ENCODE assay signal across 2 cellular contexts in genomic region chr22:26890870-26891269, GRCh38.
TF ChIP-seq lines count a peak whose summit lies in the region.

No MANE protein-coding gene starts in this region.

TF ChIP-seq in HEK293, 187 proteins besides CTCF, POLR2A, EP300 and RAD21 (continued from another document):
- no peak for TF ChIP-seq ZNF704 (tag by site-specific recombination; IDR thresholded peaks at IDR 0.05)
- no peak for TF ChIP-seq ZNF555 (tag by site-specific recombination; conservative IDR thresholded peaks at IDR 0.05)
- TF ChIP-seq, protein P1, sequence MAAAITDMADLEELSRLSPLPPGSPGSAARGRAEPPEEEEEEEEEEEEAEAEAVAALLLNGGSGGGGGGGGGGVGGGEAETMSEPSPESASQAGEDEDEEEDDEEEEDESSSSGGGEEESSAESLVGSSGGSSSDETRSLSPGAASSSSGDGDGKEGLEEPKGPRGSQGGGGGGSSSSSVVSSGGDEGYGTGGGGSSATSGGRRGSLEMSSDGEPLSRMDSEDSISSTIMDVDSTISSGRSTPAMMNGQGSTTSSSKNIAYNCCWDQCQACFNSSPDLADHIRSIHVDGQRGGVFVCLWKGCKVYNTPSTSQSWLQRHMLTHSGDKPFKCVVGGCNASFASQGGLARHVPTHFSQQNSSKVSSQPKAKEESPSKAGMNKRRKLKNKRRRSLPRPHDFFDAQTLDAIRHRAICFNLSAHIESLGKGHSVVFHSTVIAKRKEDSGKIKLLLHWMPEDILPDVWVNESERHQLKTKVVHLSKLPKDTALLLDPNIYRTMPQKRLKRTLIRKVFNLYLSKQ (tag by site-specific recombination; IDR thresholded peaks at IDR 0.05; ENCODE audit: borderline replicate concordance) = no peak
- no peak for TF ChIP-seq GLIS2 (tag by site-specific recombination; IDR thresholded peaks at IDR 0.05)
- TF ChIP-seq IKZF3 (tag by site-specific recombination; IDR thresholded peaks at IDR 0.05) = no peak
- TF ChIP-seq ZNF26 (tag by site-specific recombination; IDR thresholded peaks at IDR 0.05) = no peak
- no peak for TF ChIP-seq ZBTB1 (tag by site-specific recombination; IDR thresholded peaks at IDR 0.05)
- TF ChIP-seq ZNF354C (tag by site-specific recombination; IDR thresholded peaks at IDR 0.05; ENCODE audit: borderline replicate concordance, low read depth) = no peak
- TF ChIP-seq KLF1 (tag by site-specific recombination; IDR thresholded peaks at IDR 0.05) = no peak

TF ChIP-seq in HepG2, 621 proteins besides CTCF, POLR2A, EP300 and RAD21:
- TF ChIP-seq, protein P2, sequence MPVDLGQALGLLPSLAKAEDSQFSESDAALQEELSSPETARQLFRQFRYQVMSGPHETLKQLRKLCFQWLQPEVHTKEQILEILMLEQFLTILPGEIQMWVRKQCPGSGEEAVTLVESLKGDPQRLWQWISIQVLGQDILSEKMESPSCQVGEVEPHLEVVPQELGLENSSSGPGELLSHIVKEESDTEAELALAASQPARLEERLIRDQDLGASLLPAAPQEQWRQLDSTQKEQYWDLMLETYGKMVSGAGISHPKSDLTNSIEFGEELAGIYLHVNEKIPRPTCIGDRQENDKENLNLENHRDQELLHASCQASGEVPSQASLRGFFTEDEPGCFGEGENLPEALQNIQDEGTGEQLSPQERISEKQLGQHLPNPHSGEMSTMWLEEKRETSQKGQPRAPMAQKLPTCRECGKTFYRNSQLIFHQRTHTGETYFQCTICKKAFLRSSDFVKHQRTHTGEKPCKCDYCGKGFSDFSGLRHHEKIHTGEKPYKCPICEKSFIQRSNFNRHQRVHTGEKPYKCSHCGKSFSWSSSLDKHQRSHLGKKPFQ (CRISPR knock-in tag; IDR thresholded peaks at IDR 0.05; ENCODE audit: insufficient replicate concordance) = no peak
- TF ChIP-seq STAG1 (CRISPR knock-in tag; IDR thresholded peaks at IDR 0.05) (0 out of 2 replicates have a peak, but pooled peaks have one; percentile 7), NONO (IDR thresholded peaks at IDR 0.05) (no peak), NONO (CRISPR knock-in tag; conservative IDR thresholded peaks at IDR 0.05) (no peak)
